ENCODE assay signal across 14 cellular contexts in genomic region chr9:116286287-116286686, GRCh38.
DNase-seq lines count a peak whose midpoint lies in the region; TF ChIP-seq lines count a peak whose summit lies in the region.
"Had no signal": no experiment of that assay in that cellular context is flagged by ENCODE, and none has a peak within 500 bp of the region (broad histone marks: within the 10 kb centered on the region; RNA-seq: fewer than 3 reads in every experiment).

No MANE protein-coding gene starts in this region.

- no peak overlapping the region for H3K4me3 Mint-ChIP-seq in glutamatergic neuron (ENCODE audit: unreplicated experiment)
- H3K4me3 Mint-ChIP-seq: CD14-positive monocyte had no signal

- peaks cover 15% of the 10 kb centered on the region for H3K4me1 ChIP-seq in BE2C
- H3K4me1 ChIP-seq: spleen had no signal

- peaks cover under 1% of the 10 kb centered on the region for H3K9me3 Mint-ChIP-seq in glutamatergic neuron (ENCODE audit: unreplicated experiment)

- H3K4me3 ChIP-seq in BE2C (ENCODE audit: low read depth, low read length): no peak overlapping the region
- H3K4me3 ChIP-seq: cardiac muscle cell, heart left ventricle, spleen had no signal

- H3K36me3 ChIP-seq in BE2C: no peaks in the 10 kb centered on the region
- H3K36me3 ChIP-seq: cardiac muscle cell, heart left ventricle, spleen had no signal

- H3K4me1 Mint-ChIP-seq in glutamatergic neuron (ENCODE audit: low read depth, unreplicated experiment): peaks cover 16% of the 10 kb centered on the region
- H3K4me1 Mint-ChIP-seq: CD14-positive monocyte had no signal

- no peaks in the 10 kb centered on the region for H3K9me3 ChIP-seq in BE2C
- H3K9me3 ChIP-seq: heart left ventricle, spleen had no signal

- H3K36me3 Mint-ChIP-seq in glutamatergic neuron (ENCODE audit: unreplicated experiment): no peaks in the 10 kb centered on the region
- H3K36me3 Mint-ChIP-seq: CD14-positive monocyte had no signal

- no peaks in the 10 kb centered on the region for H3K27me3 ChIP-seq in BE2C
- H3K27me3 ChIP-seq: cardiac muscle cell, heart left ventricle had no signal

- H3K27ac Mint-ChIP-seq in glutamatergic neuron (ENCODE audit: unreplicated experiment): peak overlapping the region; percentile 24
- H3K27ac Mint-ChIP-seq: CD14-positive monocyte had no signal

- TF ChIP-seq CTCF in glutamatergic neuron (IDR thresholded peaks at IDR 0.05; ENCODE audit: partially characterized antibody, unreplicated experiment) (no peak), BE2C (IDR thresholded peaks at IDR 0.05; ENCODE audit: low read depth, low read length) (no peak)

- H3K27me3 Mint-ChIP-seq in glutamatergic neuron (ENCODE audit: unreplicated experiment): no peaks in the 10 kb centered on the region

- DNase-seq in NCI-H1092 treated with DMSO at 0.1 percent for 48 hours (lab: John Stamatoyannopoulos, UW): peak; percentile 96
- peak; percentile 85 for DNase-seq in NCI-H2227 (lab: John Stamatoyannopoulos, UW; ENCODE audit: unreplicated experiment)
- DNase-seq in glutamatergic neuron: no peak
- DNase-seq in renal cortical epithelial cell (ENCODE audit: low read depth): peak; percentile 30
- DNase-seq in activated naive CD4-positive, alpha-beta T cell treated with Interleukin-2 at 50 U/mL for 16 hours: no peak
- no peak for DNase-seq in retina
- DNase-seq in BE2C: no peak
- no peak for DNase-seq in GDM1 (lab: John Stamatoyannopoulos, UW)
- DNase-seq: activated naive CD4-positive, alpha-beta T cell; heart left ventricle; OCI-M1; spleen had no signal

Comparison
In these comparisons a context has a peak if more than half of its experiments do, and no peak if none do; other contexts are left out.
1. DNase-seq: peak in NCI-H1092 treated with DMSO at 0.1 percent for 48 hours (single experiment), NCI-H2227 (single experiment) and renal cortical epithelial cell (single experiment); none in glutamatergic neuron (single experiment), activated naive CD4-positive, alpha-beta T cell treated with Interleukin-2 at 50 U/mL for 16 hours (single experiment), retina (single experiment), BE2C (single experiment) and GDM1 (single experiment).